8 cellular contexts compared by ENCODE assay signal in the genomic region with DNA sequence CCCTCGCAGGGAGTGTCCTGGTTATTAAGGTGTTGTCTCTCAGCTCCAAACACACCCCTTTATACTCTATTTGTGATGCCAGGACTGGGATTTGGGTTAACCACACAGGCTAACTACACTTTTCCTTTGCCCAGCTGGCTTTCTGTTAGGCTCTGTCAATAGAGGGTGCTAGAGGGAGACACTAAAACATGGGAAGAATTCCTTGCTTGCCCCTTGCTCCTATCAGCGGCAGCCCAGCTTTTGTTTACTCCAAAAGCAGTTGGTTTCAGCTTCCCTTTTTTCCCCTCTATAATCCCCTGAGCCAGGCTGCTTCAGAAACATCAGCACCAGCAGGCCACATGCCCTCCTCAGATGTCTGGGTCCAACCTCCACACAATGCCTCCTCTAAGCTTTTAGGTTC.
A peak's percentile ranks its signal among the peaks of the same experiment; 100 is the strongest.
DNase-seq lines count a peak whose midpoint lies in the region; ATAC-seq and TF ChIP-seq lines count a peak whose summit lies in the region.
"Had no signal": no experiment of that assay in that cellular context is flagged by ENCODE, and none has a peak within 500 bp of the region (broad histone marks: within the 10 kb centered on the region; RNA-seq: fewer than 3 reads in every experiment).

No MANE protein-coding gene starts in this region.

- H2AFZ ChIP-seq in neural progenitor cell (replicated peaks), result peak overlapping the region; percentile 83

- in situ Hi-C loops in GM13977 (cut with MboI; ENCODE audit: low pct_unique_long_range_greater_than_20kb, low sequenced_read_pairs, unreplicated experiment), result no loop called here

- H3K27me3 Mint-ChIP-seq in neural progenitor cell (ENCODE audit: insufficient read depth, low read depth), result no peaks in the 10 kb centered on the region

- H4K20me1 ChIP-seq in neural progenitor cell (ENCODE audit: low read depth), result no peaks in the 10 kb centered on the region

- no peak overlapping the region for H3K4me3 Mint-ChIP-seq in neural progenitor cell

- H3K4me3 ChIP-seq in colonic mucosa, result no peak overlapping the region
- no peak overlapping the region for H3K4me3 ChIP-seq in neural progenitor cell
- H3K4me3 ChIP-seq: psoas muscle had no signal

- no peaks in the 10 kb centered on the region for H3K79me2 ChIP-seq in neural progenitor cell (ENCODE audit: low read depth)

- H3K36me3 ChIP-seq in colonic mucosa (no peaks in the 10 kb centered on the region), neural progenitor cell (no peaks in the 10 kb centered on the region)

- intact Hi-C loops in colonic mucosa (cut with DNase I), result no loop called here

- no peaks in the 10 kb centered on the region for H3K4me1 ChIP-seq in colonic mucosa
- peaks cover 6% of the 10 kb centered on the region for H3K4me1 ChIP-seq in neural progenitor cell
- H3K4me1 ChIP-seq: psoas muscle had no signal

- no peaks in the 10 kb centered on the region for H3K36me3 Mint-ChIP-seq in neural progenitor cell

- H3F3A ChIP-seq in neural progenitor cell (ENCODE audit: low read depth), result peaks cover 8% of the 10 kb centered on the region

- no peaks in the 10 kb centered on the region for H3K27me3 ChIP-seq in colonic mucosa
- no peaks in the 10 kb centered on the region for H3K27me3 ChIP-seq in neural progenitor cell

- TF ChIP-seq CTCF in GM13977 (IDR thresholded peaks at IDR 0.05; ENCODE audit: extremely low read depth, insufficient read depth, missing control alignments), result peak; percentile 38
- TF ChIP-seq CTCF in colonic mucosa (IDR thresholded peaks at IDR 0.05), result no peak
- peak; percentile 68 for TF ChIP-seq CTCF in neural progenitor cell (IDR thresholded peaks at IDR 0.05)

- peaks cover 15% of the 10 kb centered on the region for H3K4me1 Mint-ChIP-seq in neural progenitor cell

- H3K27ac ChIP-seq in colonic mucosa (no peak overlapping the region), neural progenitor cell (no peak overlapping the region)
- H3K27ac ChIP-seq: psoas muscle had no signal

- no peaks in the 10 kb centered on the region for H3K9me3 Mint-ChIP-seq in neural progenitor cell

- DNase-seq in GM13977 (ENCODE audit: low spot score) (no peak), NCI-H2227 (lab: John Stamatoyannopoulos, UW; ENCODE audit: unreplicated experiment) (peak; percentile 32), colonic mucosa (peak; percentile 19), neural progenitor cell (ENCODE audit: low spot score) (peak; percentile 87), T-helper 2 cell (no peak)
- no peak for DNase-seq in activated naive CD4-positive, alpha-beta T cell treated with anti-CD3 and anti-CD28 coated beads, Interleukin-2, amount 50 U/mL, for 16 hours

- peak overlapping the region; percentile 0 for H3K27ac Mint-ChIP-seq in neural progenitor cell

- no peak overlapping the region for H3K4me2 ChIP-seq in neural progenitor cell

- no peak for ATAC-seq in GM19452 (IDR thresholded peaks at IDR 0.05; ENCODE audit: unreplicated experiment)
- ATAC-seq: psoas muscle had no signal

- H3K9ac ChIP-seq in colonic mucosa (ENCODE audit: low read depth in 2 of 2, low read length in 2 of 2) (no peak overlapping the region), neural progenitor cell (no peak overlapping the region)

- H3K9me3 ChIP-seq in colonic mucosa, result no peaks in the 10 kb centered on the region
- no peaks in the 10 kb centered on the region for H3K9me3 ChIP-seq in neural progenitor cell (ENCODE audit: low read depth)
- H3K9me3 ChIP-seq: psoas muscle had no signal

Comparison
In these comparisons a context has a peak if more than half of its experiments do, and no peak if none do; other contexts are left out.
1. DNase-seq: peak in NCI-H2227 (single experiment), colonic mucosa (single experiment) and neural progenitor cell (single experiment); none in GM13977 (single experiment), activated naive CD4-positive, alpha-beta T cell treated with anti-CD3 and anti-CD28 coated beads, Interleukin-2, amount 50 U/mL, for 16 hours (single experiment) and T-helper 2 cell (0 of 5).